ENCODE assay signal across 13 cellular contexts in the genomic region with DNA sequence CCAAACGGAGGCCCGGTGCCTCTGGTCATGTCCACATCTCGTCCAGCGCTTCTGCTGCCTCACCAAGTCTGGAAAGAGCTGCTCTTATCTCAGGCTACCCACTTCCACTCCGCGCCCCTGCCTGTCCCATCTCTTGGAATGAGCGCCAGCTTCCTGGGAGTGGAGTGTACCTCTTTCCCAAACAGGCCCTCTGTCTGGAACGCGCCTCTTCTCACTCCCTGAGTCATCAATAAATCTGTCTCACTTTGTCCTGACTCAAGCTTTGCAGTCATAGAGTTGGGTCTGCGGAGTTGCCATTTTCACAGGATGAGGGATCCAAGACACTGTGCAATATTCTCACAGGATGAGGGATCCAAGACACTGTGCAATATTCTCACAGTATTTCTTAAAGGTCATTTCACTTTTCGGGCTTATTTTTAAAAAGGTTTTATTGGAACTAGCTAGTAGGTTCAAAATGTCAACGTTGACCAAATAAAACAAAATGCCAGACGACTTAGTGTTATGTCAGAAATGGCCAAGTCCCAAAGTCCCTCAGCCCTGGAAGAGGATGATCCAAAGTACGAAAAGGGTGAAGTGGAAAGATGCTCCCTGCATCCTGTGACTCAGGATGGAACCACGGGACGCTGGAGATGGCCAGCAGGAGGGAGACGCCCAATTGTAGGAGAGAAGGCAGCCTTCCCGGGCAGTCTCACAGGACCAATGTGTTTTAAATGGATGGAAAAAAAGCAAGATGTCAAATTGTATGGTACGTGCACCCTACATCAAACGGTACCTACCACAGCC.
DNase-seq lines count a peak whose midpoint lies in the region; ATAC-seq, FAIRE-seq and TF ChIP-seq lines count a peak whose summit lies in the region.
"Had no signal": no experiment of that assay in that cellular context is flagged by ENCODE, and none has a peak within 500 bp of the region (broad histone marks: within the 10 kb centered on the region; RNA-seq: fewer than 3 reads in every experiment).

No MANE protein-coding gene starts in this region.

- DNase-seq in heart right ventricle, result no peak
- DNase-seq in Right ventricle myocardium inferior (ENCODE audit: missing footprints), result no peak
- DNase-seq in astrocyte of the spinal cord (ENCODE audit: low read depth, low spot score), result peak; percentile 80
- DNase-seq in kidney tubule cell (ENCODE audit: low spot score), result peak; percentile 21
- DNase-seq in urothelium cell line (ENCODE audit: low spot score), result peak; percentile 58
- no peak for DNase-seq in NCI-H510A treated with DMSO at 0.1 percent for 48 hours (lab: John Stamatoyannopoulos, UW)
- DNase-seq in T-helper 2 cell, result no peak
- DNase-seq: activated T-cell treated with anti-CD3 and anti-CD28 coated beads, Interleukin-2, amount 50 U/mL, for 48 hours; GDM1; naive thymus-derived CD4-positive, alpha-beta T cell; substantia nigra had no signal

- peak overlapping the region in 6 of 10 donors; percentile 19 to 96 (median 74) for H3K27ac ChIP-seq in heart right ventricle

- ATAC-seq in heart right ventricle (peak in 1 of 8 donors; percentile 58), Right ventricle myocardium inferior (no peak), GM18873 (IDR thresholded peaks at IDR 0.05; ENCODE audit: low FRiP score, unreplicated experiment) (no peak)
- ATAC-seq: HCT116; naive thymus-derived CD4-positive, alpha-beta T cell had no signal

- peaks cover 0 to 15% (median 9%) of the 10 kb centered on the region in 11 donors for H3K9me3 ChIP-seq in heart right ventricle

- 83 to 86% methylated on average over 20 of the region's 20 CpGs for WGBS in heart right ventricle, 2 donors

- in situ Hi-C loops in astrocyte of the spinal cord (cut with HindIII; ENCODE audit: low sequenced_read_pairs), result no loop called here

- H3K4me1 ChIP-seq in heart right ventricle, result peaks cover 9 to 89% (median 33%) of the 10 kb centered on the region in 9 donors

- intact Hi-C loops in heart right ventricle (cut with DNase I), result no loop called here
- intact Hi-C loops in Right ventricle myocardium inferior (cut with DNase I), result no loop called here

- no peak for TF ChIP-seq CTCF in heart right ventricle (IDR thresholded peaks at IDR 0.05)
- no peak for TF ChIP-seq CTCF in astrocyte of the spinal cord (IDR thresholded peaks at IDR 0.05; ENCODE audit: low read depth, low read length)

- no peaks in the 10 kb centered on the region for H3K27me3 ChIP-seq in heart right ventricle

- FAIRE-seq in urothelium cell line (lab: Jason Lieb, UNC), result no peak

- peaks cover 0 to 19% (median 0%) of the 10 kb centered on the region in 9 donors for H3K36me3 ChIP-seq in heart right ventricle

- H3K4me3 ChIP-seq in heart right ventricle (no peak overlapping the region), astrocyte of the spinal cord (ENCODE audit: low read depth, low read length) (no peak overlapping the region)

Comparison
In these comparisons a context has a peak if more than half of its experiments do, and no peak if none do; other contexts are left out.
1. DNase-seq: peak in astrocyte of the spinal cord (single experiment), kidney tubule cell (single experiment) and urothelium cell line (single experiment); none in heart right ventricle (0 of 2), Right ventricle myocardium inferior (single experiment), NCI-H510A treated with DMSO at 0.1 percent for 48 hours (single experiment) and T-helper 2 cell (0 of 5).